ENCODE assay signal across 8 cellular contexts in genomic region chr15:51971353-51972133, GRCh38. TPM values are rescaled to one million over a fixed set of nuclear protein-coding genes. Genes with fewer than 3 reads are reported as not detected.
DNase-seq lines count a peak whose midpoint lies in the region; ATAC-seq and TF ChIP-seq lines count a peak whose summit lies in the region.

Gene LEO1 (minus strand): TSS chr15:51971778. CDS start chr15:51971745, 33 bp downstream.

- H3K4me3 Mint-ChIP-seq in type B pancreatic cell: peak within 1 kb of the TSS; percentile 97

- no peaks in the 10 kb centered on the region for H3K36me3 ChIP-seq in SU-DHL-6 (ENCODE audit: low read length)

- H3K27ac Mint-ChIP-seq in type B pancreatic cell: peak within 1 kb of the TSS; percentile 99

- H3K9me3 ChIP-seq in SU-DHL-6 (ENCODE audit: insufficient read depth, low read length): no peaks in the 10 kb centered on the region

- H3K9ac ChIP-seq in SU-DHL-6 (ENCODE audit: low read length): peak within 1 kb of the TSS; percentile 94

- H3K9me2 ChIP-seq in SU-DHL-6 (replicated peaks; ENCODE audit: insufficient read depth, low read length): no peaks in the 10 kb centered on the region

- H3K4me3 ChIP-seq in SU-DHL-6 (ENCODE audit: insufficient read depth, low read length, poor library complexity, severe bottlenecking): peak within 1 kb of the TSS; percentile 88

- H3F3A ChIP-seq in SU-DHL-6 (ENCODE audit: insufficient read depth): no peaks in the 10 kb centered on the region

- H3K36me3 Mint-ChIP-seq in type B pancreatic cell: peaks cover 18% of the 10 kb centered on the region

- peak; percentile 89 for ATAC-seq in HG02759 (IDR thresholded peaks at IDR 0.05; ENCODE audit: unreplicated experiment)

- H4K20me1 ChIP-seq in SU-DHL-6 (ENCODE audit: low read depth, low read length): no peaks in the 10 kb centered on the region

- H3K4me1 Mint-ChIP-seq in type B pancreatic cell (ENCODE audit: unreplicated experiment): peaks cover 15% of the 10 kb centered on the region

- H3K27ac ChIP-seq in SU-DHL-6 (ENCODE audit: low read depth, low read length): peak within 1 kb of the TSS; percentile 39

- H3K27me3 ChIP-seq in SU-DHL-6 (ENCODE audit: low read length): no peaks in the 10 kb centered on the region

- DNase-seq in NCI-H128 (lab: John Stamatoyannopoulos, UW; ENCODE audit: unreplicated experiment) (peak; percentile 81), cardiac septum (ENCODE audit: low spot score) (peak; percentile 95), pons (ENCODE audit: low spot score) (peak; percentile 95), type B pancreatic cell (ENCODE audit: extremely low spot score, unreplicated experiment) (peak; percentile 86)
- peak; percentile 66 for DNase-seq in activated naive CD8-positive, alpha-beta T cell treated with anti-CD3 and anti-CD28 coated beads, Interleukin-2, amount 50 U/mL, for 16 hours (ENCODE audit: low read depth, low spot score)

- H3K4me2 ChIP-seq in SU-DHL-6 (ENCODE audit: low read depth, low read length, poor library complexity, severe bottlenecking): peak within 1 kb of the TSS; percentile 71

- peak; percentile 39 for TF ChIP-seq CTCF in GM12873 (IDR thresholded peaks at IDR 0.05; ENCODE audit: insufficient read depth, low read depth, low read length, missing control alignments)
- TF ChIP-seq CTCF in SU-DHL-6 (IDR thresholded peaks at IDR 0.05; ENCODE audit: insufficient read depth, low read length, poor library complexity, severe bottlenecking): no peak
- TF ChIP-seq CTCF in type B pancreatic cell (conservative IDR thresholded peaks at IDR 0.05): peak; percentile 62

- peak within 1 kb of the TSS; percentile 94 for H2AFZ ChIP-seq in SU-DHL-6 (ENCODE audit: low read depth, low read length, severe bottlenecking)

- H3K79me2 ChIP-seq in SU-DHL-6 (ENCODE audit: insufficient read depth, low read length): peaks cover 50% of the 10 kb centered on the region

- H3K9me3 Mint-ChIP-seq in type B pancreatic cell: peaks cover 4% of the 10 kb centered on the region

- intact Hi-C loops in cardiac septum (cut with DNase I): loop anchor here (1.0 kb wide), 1 partner anchor 48 kb away; the partner anchor contains the start of gene MAPK6

- H3K27me3 Mint-ChIP-seq in type B pancreatic cell: peaks cover 4% of the 10 kb centered on the region

RNA-seq across cellular contexts. Expression of gene LEO1, which starts in this region (rescaled TPM):
- 7.0 TPM for total RNA-seq in cardiac septum
- 25.8 and 30.0 TPM in 2 replicates for total RNA-seq in type B pancreatic cell (ENCODE audit: low replicate concordance)

Comparison
In these comparisons a context has a peak if more than half of its experiments do, and no peak if none do; other contexts are left out.
1. Peak in every context shown above with its lines: DNase-seq, ATAC-seq, H3K4me3 ChIP-seq and H3K27ac ChIP-seq.